ENCODE assay signal across 1 cellular context in the genomic region with DNA sequence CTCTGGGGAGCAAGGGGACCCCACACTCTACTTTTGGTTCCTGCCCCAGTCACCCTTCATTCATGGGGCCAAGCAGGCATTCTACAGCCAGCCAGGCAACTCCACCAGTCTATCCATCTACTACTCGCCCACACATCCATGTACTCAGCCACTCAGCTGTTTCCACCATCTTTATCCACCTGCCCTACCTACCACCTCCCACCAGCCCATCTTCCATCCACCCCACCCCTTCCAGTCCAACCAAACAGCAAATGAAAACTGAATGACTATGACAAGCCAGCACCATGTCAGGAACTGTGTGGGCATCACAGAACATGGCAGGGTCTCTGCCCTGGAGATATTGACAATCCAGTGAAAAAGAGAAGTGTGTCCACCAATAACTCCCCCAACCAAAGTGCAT.
TF ChIP-seq lines count a peak whose summit lies in the region.

No MANE protein-coding gene starts in this region.

TF ChIP-seq in WTC11, 78 proteins besides CTCF, POLR2A, EP300 and RAD21:
- TF ChIP-seq, protein P1, sequence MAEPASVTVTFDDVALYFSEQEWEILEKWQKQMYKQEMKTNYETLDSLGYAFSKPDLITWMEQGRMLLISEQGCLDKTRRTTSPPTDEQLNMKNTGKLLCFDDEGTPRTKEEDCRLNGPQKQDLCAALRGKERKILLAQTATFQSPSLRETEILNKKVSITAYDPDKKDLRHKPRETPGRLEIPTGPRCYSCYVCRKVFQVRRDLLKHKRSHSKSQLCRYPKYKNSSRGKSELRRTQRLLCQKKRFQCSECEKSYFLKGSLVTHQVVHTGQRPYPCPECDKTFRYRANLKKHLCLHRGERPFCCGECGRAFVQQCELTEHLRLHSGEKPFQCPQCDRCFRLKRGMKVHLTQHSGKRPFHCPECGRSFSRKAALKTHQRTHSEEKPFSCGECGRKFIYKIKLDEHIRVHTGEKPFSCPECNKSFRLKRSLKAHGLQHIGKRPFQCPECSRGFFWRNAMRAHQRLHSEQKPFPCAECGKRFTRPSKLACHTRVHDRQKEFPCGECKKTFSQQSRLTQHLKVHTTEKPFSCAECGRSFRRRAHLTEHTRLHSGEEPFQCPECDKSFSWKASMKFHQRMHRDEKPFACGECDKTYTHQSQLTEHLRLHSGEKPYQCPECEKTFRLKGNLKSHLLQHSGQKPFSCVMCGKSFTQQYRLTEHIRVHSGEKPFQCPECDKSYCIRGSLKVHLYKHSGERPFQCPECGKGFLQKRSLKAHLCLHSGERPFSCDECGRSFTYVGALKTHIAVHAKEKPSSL (CRISPR knock-in tag; conservative IDR thresholded peaks at IDR 0.05): no peak
- TF ChIP-seq, protein P2, sequence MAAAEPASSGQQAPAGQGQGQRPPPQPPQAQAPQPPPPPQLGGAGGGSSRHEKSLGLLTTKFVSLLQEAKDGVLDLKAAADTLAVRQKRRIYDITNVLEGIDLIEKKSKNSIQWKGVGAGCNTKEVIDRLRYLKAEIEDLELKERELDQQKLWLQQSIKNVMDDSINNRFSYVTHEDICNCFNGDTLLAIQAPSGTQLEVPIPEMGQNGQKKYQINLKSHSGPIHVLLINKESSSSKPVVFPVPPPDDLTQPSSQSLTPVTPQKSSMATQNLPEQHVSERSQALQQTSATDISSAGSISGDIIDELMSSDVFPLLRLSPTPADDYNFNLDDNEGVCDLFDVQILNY (CRISPR knock-in tag; IDR thresholded peaks at IDR 0.05): no peak
- TF ChIP-seq CREB1 (CRISPR knock-in tag; IDR thresholded peaks at IDR 0.05): no peak
- TF ChIP-seq, protein P3, sequence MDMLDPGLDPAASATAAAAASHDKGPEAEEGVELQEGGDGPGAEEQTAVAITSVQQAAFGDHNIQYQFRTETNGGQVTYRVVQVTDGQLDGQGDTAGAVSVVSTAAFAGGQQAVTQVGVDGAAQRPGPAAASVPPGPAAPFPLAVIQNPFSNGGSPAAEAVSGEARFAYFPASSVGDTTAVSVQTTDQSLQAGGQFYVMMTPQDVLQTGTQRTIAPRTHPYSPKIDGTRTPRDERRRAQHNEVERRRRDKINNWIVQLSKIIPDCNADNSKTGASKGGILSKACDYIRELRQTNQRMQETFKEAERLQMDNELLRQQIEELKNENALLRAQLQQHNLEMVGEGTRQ (CRISPR knock-in tag; IDR thresholded peaks at IDR 0.05): no peak
- TF ChIP-seq FOXJ3 (CRISPR knock-in tag; IDR thresholded peaks at IDR 0.05; ENCODE audit: borderline replicate concordance): no peak
- TF ChIP-seq, protein P4, sequence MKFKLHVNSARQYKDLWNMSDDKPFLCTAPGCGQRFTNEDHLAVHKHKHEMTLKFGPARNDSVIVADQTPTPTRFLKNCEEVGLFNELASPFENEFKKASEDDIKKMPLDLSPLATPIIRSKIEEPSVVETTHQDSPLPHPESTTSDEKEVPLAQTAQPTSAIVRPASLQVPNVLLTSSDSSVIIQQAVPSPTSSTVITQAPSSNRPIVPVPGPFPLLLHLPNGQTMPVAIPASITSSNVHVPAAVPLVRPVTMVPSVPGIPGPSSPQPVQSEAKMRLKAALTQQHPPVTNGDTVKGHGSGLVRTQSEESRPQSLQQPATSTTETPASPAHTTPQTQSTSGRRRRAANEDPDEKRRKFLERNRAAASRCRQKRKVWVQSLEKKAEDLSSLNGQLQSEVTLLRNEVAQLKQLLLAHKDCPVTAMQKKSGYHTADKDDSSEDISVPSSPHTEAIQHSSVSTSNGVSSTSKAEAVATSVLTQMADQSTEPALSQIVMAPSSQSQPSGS (CRISPR knock-in tag; IDR thresholded peaks at IDR 0.05; ENCODE audit: borderline replicate concordance, low read depth): no peak
- TF ChIP-seq TCF7 (CRISPR knock-in tag; IDR thresholded peaks at IDR 0.05; ENCODE audit: low read depth): no peak
- TF ChIP-seq TEAD1 (CRISPR knock-in tag; IDR thresholded peaks at IDR 0.05): no peak
- no peak for TF ChIP-seq TP53 (CRISPR knock-in tag; IDR thresholded peaks at IDR 0.05)
- no peak for TF ChIP-seq MYBL2 (CRISPR knock-in tag; IDR thresholded peaks at IDR 0.05)
- TF ChIP-seq NR1H2 (CRISPR knock-in tag; IDR thresholded peaks at IDR 0.05): no peak
- TF ChIP-seq, protein P5, sequence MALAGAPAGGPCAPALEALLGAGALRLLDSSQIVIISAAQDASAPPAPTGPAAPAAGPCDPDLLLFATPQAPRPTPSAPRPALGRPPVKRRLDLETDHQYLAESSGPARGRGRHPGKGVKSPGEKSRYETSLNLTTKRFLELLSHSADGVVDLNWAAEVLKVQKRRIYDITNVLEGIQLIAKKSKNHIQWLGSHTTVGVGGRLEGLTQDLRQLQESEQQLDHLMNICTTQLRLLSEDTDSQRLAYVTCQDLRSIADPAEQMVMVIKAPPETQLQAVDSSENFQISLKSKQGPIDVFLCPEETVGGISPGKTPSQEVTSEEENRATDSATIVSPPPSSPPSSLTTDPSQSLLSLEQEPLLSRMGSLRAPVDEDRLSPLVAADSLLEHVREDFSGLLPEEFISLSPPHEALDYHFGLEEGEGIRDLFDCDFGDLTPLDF (CRISPR knock-in tag; IDR thresholded peaks at IDR 0.05): no peak
- no peak for TF ChIP-seq OVOL2 (CRISPR knock-in tag; IDR thresholded peaks at IDR 0.05; ENCODE audit: borderline replicate concordance)
- TF ChIP-seq ZNF219 (CRISPR knock-in tag; IDR thresholded peaks at IDR 0.05; ENCODE audit: borderline replicate concordance): no peak
- TF ChIP-seq, protein P6, sequence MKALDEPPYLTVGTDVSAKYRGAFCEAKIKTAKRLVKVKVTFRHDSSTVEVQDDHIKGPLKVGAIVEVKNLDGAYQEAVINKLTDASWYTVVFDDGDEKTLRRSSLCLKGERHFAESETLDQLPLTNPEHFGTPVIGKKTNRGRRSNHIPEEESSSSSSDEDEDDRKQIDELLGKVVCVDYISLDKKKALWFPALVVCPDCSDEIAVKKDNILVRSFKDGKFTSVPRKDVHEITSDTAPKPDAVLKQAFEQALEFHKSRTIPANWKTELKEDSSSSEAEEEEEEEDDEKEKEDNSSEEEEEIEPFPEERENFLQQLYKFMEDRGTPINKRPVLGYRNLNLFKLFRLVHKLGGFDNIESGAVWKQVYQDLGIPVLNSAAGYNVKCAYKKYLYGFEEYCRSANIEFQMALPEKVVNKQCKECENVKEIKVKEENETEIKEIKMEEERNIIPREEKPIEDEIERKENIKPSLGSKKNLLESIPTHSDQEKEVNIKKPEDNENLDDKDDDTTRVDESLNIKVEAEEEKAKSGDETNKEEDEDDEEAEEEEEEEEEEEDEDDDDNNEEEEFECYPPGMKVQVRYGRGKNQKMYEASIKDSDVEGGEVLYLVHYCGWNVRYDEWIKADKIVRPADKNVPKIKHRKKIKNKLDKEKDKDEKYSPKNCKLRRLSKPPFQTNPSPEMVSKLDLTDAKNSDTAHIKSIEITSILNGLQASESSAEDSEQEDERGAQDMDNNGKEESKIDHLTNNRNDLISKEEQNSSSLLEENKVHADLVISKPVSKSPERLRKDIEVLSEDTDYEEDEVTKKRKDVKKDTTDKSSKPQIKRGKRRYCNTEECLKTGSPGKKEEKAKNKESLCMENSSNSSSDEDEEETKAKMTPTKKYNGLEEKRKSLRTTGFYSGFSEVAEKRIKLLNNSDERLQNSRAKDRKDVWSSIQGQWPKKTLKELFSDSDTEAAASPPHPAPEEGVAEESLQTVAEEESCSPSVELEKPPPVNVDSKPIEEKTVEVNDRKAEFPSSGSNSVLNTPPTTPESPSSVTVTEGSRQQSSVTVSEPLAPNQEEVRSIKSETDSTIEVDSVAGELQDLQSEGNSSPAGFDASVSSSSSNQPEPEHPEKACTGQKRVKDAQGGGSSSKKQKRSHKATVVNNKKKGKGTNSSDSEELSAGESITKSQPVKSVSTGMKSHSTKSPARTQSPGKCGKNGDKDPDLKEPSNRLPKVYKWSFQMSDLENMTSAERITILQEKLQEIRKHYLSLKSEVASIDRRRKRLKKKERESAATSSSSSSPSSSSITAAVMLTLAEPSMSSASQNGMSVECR (CRISPR knock-in tag; IDR thresholded peaks at IDR 0.05; ENCODE audit: borderline replicate concordance): no peak
- TF ChIP-seq EMX1 (CRISPR knock-in tag; IDR thresholded peaks at IDR 0.05): no peak
- no peak for TF ChIP-seq NR2C2 (CRISPR knock-in tag; IDR thresholded peaks at IDR 0.05)
- TF ChIP-seq JUN (CRISPR knock-in tag; IDR thresholded peaks at IDR 0.05): no peak
